31 cellular contexts compared by ENCODE assay signal in the genomic region with DNA sequence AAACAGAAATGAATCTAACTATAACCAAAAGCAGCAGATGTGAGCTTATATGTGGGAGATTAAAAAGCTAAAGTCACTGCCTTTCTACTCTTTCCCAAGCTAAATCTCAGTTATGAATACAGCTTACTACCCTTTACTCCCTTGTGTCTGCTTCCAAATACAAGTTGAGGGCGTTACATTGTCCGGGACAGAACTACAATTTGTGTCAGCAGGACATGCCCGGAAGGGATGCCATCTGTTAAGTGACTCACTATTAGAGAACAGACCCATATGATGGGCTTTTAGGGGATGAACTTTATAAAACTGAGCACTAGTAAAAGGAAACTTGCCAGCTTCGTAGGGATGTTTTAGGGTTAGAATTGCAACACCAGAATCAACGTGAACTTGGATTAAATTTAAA.
DNase-seq lines count a peak whose midpoint lies in the region; ATAC-seq and TF ChIP-seq lines count a peak whose summit lies in the region.
"Had no signal": no experiment of that assay in that cellular context is flagged by ENCODE, and none has a peak within 500 bp of the region (broad histone marks: within the 10 kb centered on the region; RNA-seq: fewer than 3 reads in every experiment).

No MANE protein-coding gene starts in this region.

- peaks cover 35% of the 10 kb centered on the region for H3K4me1 Mint-ChIP-seq in glutamatergic neuron (ENCODE audit: low read depth, unreplicated experiment)
- H3K4me1 Mint-ChIP-seq: activated CD4-positive, alpha-beta T cell treated with anti-CD3 and anti-CD28 coated beads for 36 hours had no signal

- ATAC-seq in SK-N-SH treated with all-trans-retinoic acid at 6 μM for 48 hours = peak; percentile 51; the same call in 2 of the 3 replicates
- ATAC-seq: activated CD4-positive, alpha-beta T cell treated with anti-CD3 and anti-CD28 coated beads for 36 hours; activated CD8-positive, alpha-beta T cell treated with anti-CD3 and anti-CD28 coated beads for 36 hours; GM12878; GM23338; left lobe of liver had no signal

- H3K9me3 Mint-ChIP-seq in glutamatergic neuron (ENCODE audit: unreplicated experiment) = no peaks in the 10 kb centered on the region
- H3K9me3 Mint-ChIP-seq: activated CD8-positive, alpha-beta T cell treated with anti-CD3 and anti-CD28 coated beads for 36 hours; activated naive CD4-positive, alpha-beta T cell treated with anti-CD3 and anti-CD28 coated beads for 36 hours; activated T-helper 1 cell treated with anti-CD3 and anti-CD28 coated beads, Interleukin-12 subunit alpha, Interleukin-12 subunit beta, Interleukin-2, Interleukin-4 antibody, amounts not matched to agents 30 ng/mL and 10 ng/mL and 1 ng/mL, durations not matched to agents 14 hours and 24 hours and 36 hours; GM23338; HFFc6; stimulated activated naive CD8-positive, alpha-beta T cell treated with anti-CD3 and anti-CD28 coated beads, Interleukin-15, Interleukin-2, amounts not matched to agents 100 ng/mL and 50 ng/mL, for 24 hours had no signal

- DNase-seq in AG10803 (ENCODE audit: low read depth) (peak; percentile 34), HFF-Myc (ENCODE audit: extremely low read depth, low read depth) (peak; percentile 22), glutamatergic neuron (peak; percentile 41), CD1c-positive myeloid dendritic cell (ENCODE audit: extremely low spot score) (no peak), GF-D8 (lab: John Stamatoyannopoulos, UW) (no peak), SKM-1 treated with dmso at 0.1 percent for 144 hours (lab: John Stamatoyannopoulos, UW; ENCODE audit: unreplicated experiment) (no peak)
- DNase-seq in stimulated activated CD4-positive, alpha-beta T cell treated with anti-CD3 and anti-CD28 coated beads, Interleukin-4, amount 100 ng/mL, for 4 hours = no peak
- DNase-seq: activated CD4-positive, alpha-beta T cell treated with anti-CD3 and anti-CD28 coated beads for 36 hours; activated CD8-positive, alpha-beta memory T cell treated with anti-CD3 and anti-CD28 coated beads, Interleukin-2, amount 50 U/mL, for 48 hours; activated CD8-positive, alpha-beta T cell treated with anti-CD3 and anti-CD28 coated beads for 36 hours; activated naive CD4-positive, alpha-beta T cell treated with anti-CD3 and anti-CD28 coated beads for 36 hours; adrenal gland; brain microvascular endothelial cell; dorsolateral prefrontal cortex; HFFc6; IMR-90; NCI-H1694; NCI-H510A; posterior cingulate gyrus; spleen; stimulated activated CD4-positive, alpha-beta T cell treated with anti-CD3 and anti-CD28 coated beads, Interleukin-2, amount 100 ng/mL, for 24 hours; stimulated activated CD8-positive, alpha-beta memory T cell treated with anti-CD3 and anti-CD28 coated beads, Interleukin-4, amount 100 ng/mL, for 48 hours; uterus had no signal

- H3K4me3 ChIP-seq in AG10803 (ENCODE audit: low read length) (no peak overlapping the region), HFF-Myc (replicated peaks; ENCODE audit: low read depth, low read length) (no peak overlapping the region)
- H3K4me3 ChIP-seq: adrenal gland, BLaER1, dorsolateral prefrontal cortex, GM12878, GM23338, right atrium auricular region, spleen, uterus had no signal

- TF ChIP-seq CTCF in AG10803 (conservative IDR thresholded peaks at IDR 0.05; ENCODE audit: low read length) (no peak), HFF-Myc (IDR thresholded peaks at IDR 0.05; ENCODE audit: low read depth, low read length, missing control alignments) (no peak), glutamatergic neuron (IDR thresholded peaks at IDR 0.05; ENCODE audit: partially characterized antibody, unreplicated experiment) (no peak)

- H3K27me3 Mint-ChIP-seq in glutamatergic neuron (ENCODE audit: unreplicated experiment) = peaks cover 4% of the 10 kb centered on the region

- H3K4me3 Mint-ChIP-seq in glutamatergic neuron (ENCODE audit: unreplicated experiment) = no peak overlapping the region
- H3K4me3 Mint-ChIP-seq: activated CD4-positive, alpha-beta T cell treated with anti-CD3 and anti-CD28 coated beads for 36 hours; activated CD8-positive, alpha-beta T cell treated with anti-CD3 and anti-CD28 coated beads for 36 hours; activated naive CD4-positive, alpha-beta T cell treated with anti-CD3 and anti-CD28 coated beads for 36 hours; activated T-helper 1 cell treated with anti-CD3 and anti-CD28 coated beads, Interleukin-12 subunit alpha, Interleukin-12 subunit beta, Interleukin-2, Interleukin-4 antibody, amounts not matched to agents 30 ng/mL and 10 ng/mL and 1 ng/mL, durations not matched to agents 14 hours and 24 hours and 36 hours; GM23338; HFFc6; stimulated activated naive CD8-positive, alpha-beta T cell treated with anti-CD3 and anti-CD28 coated beads, Interleukin-15, Interleukin-2, amounts not matched to agents 100 ng/mL and 50 ng/mL, for 24 hours had no signal

- H3K36me3 Mint-ChIP-seq in glutamatergic neuron (ENCODE audit: unreplicated experiment) = no peaks in the 10 kb centered on the region

- peak overlapping the region; percentile 87 for H3K27ac Mint-ChIP-seq in glutamatergic neuron (ENCODE audit: unreplicated experiment)
- H3K27ac Mint-ChIP-seq: activated CD4-positive, alpha-beta T cell treated with anti-CD3 and anti-CD28 coated beads for 36 hours; activated CD8-positive, alpha-beta T cell treated with anti-CD3 and anti-CD28 coated beads for 36 hours; activated naive CD4-positive, alpha-beta T cell treated with anti-CD3 and anti-CD28 coated beads for 36 hours; activated T-helper 1 cell treated with anti-CD3 and anti-CD28 coated beads, Interleukin-12 subunit alpha, Interleukin-12 subunit beta, Interleukin-2, Interleukin-4 antibody, amounts not matched to agents 30 ng/mL and 10 ng/mL and 1 ng/mL, durations not matched to agents 14 hours and 24 hours and 36 hours; GM23338; HFFc6; stimulated activated naive CD8-positive, alpha-beta T cell treated with anti-CD3 and anti-CD28 coated beads, Interleukin-15, Interleukin-2, amounts not matched to agents 100 ng/mL and 50 ng/mL, for 24 hours had no signal

TF ChIP-seq in SK-N-SH treated with all-trans-retinoic acid at 6 μM for 48 hours, 23 proteins besides CTCF, POLR2A, EP300 and RAD21:
- TF ChIP-seq ISL1 (CRISPR knock-in tag; IDR thresholded peaks at IDR 0.05) (no peak), POU6F1 (CRISPR knock-in tag; IDR thresholded peaks at IDR 0.05; ENCODE audit: borderline replicate concordance, low read depth) (no peak), TCF4 (CRISPR knock-in tag; IDR thresholded peaks at IDR 0.05; ENCODE audit: borderline replicate concordance) (no peak), BACH2 (CRISPR knock-in tag; IDR thresholded peaks at IDR 0.05; ENCODE audit: borderline replicate concordance) (no peak), TSHZ2 (CRISPR knock-in tag; IDR thresholded peaks at IDR 0.05) (no peak)
- TF ChIP-seq, protein P1, sequence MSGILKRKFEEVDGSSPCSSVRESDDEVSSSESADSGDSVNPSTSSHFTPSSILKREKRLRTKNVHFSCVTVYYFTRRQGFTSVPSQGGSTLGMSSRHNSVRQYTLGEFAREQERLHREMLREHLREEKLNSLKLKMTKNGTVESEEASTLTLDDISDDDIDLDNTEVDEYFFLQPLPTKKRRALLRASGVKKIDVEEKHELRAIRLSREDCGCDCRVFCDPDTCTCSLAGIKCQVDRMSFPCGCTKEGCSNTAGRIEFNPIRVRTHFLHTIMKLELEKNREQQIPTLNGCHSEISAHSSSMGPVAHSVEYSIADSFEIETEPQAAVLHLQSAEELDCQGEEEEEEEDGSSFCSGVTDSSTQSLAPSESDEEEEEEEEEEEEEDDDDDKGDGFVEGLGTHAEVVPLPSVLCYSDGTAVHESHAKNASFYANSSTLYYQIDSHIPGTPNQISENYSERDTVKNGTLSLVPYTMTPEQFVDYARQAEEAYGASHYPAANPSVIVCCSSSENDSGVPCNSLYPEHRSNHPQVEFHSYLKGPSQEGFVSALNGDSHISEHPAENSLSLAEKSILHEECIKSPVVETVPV (CRISPR knock-in tag; IDR thresholded peaks at IDR 0.05) = no peak
TF ChIP-seq in SK-N-SH treated with all-trans-retinoic acid at 6 μM for 48 hours: peak in this region for 0.

Comparison
In these comparisons a context has a peak if more than half of its experiments do, and no peak if none do; other contexts are left out.
1. DNase-seq: peak in AG10803 (single experiment), HFF-Myc (single experiment) and glutamatergic neuron (single experiment); none in CD1c-positive myeloid dendritic cell (single experiment), stimulated activated CD4-positive, alpha-beta T cell treated with anti-CD3 and anti-CD28 coated beads, Interleukin-4, amount 100 ng/mL, for 4 hours (0 of 2), GF-D8 (single experiment) and SKM-1 treated with dmso at 0.1 percent for 144 hours (single experiment).